ENCODE assay signal across 1 cellular context in the genomic region with DNA sequence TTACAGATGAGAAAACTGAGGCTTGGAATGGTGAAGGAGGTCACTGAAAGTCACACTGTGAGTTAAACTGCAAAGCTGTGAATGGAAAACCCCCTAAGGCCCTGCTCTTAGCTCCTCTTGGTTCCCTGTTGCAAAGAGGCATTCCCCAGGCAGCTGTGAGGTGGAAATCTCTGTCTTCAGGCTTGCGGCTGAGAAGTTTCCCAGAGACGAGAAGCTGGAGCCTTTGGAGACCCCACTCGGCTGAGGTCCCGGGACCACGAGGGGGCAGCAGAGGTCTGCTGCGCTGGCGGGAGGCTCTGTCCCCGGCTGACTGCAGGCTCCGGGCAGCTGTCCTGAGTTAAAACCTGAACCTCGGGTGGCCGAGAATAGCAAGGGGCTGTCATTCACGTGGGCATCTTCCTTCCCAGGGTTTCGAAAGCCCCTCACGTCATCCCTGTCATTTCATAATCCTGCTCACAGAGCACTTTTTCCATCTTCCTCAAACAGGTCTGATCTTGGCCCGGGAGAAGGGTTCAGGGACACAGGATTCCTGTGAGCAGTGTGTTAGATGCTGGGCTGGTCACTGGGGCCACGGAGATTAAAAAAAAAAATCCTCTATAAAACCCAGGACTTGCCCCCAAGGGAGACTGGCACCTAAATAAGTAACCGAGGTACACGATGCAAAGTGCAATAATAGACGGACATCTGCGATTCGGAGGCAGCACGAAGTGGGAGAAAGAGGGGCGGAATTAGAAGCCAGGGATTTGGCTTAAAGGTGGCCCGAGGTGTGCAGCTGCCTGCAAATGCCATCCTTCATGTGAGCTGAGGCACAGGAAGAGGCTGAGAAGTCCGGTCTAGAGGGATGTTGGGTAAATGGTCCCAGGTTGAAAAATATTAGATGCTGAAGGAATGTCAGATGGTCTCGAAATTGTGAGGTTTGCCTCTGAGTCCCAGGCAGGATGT.
A peak's percentile ranks its signal among the peaks of the same experiment; 100 is the strongest.
TF ChIP-seq lines count a peak whose summit lies in the region.

No MANE protein-coding gene starts in this region.

TF ChIP-seq in HepG2, 621 proteins besides CTCF, POLR2A, EP300 and RAD21 (continued from another document and continues in another):
- TF ChIP-seq IRF2 (CRISPR knock-in tag; IDR thresholded peaks at IDR 0.05), result 0 out of 2 replicates have a peak, but pooled peaks have one; percentile 19
- no peak for TF ChIP-seq POLR2AphosphoS5 (IDR thresholded peaks at IDR 0.05; ENCODE audit: low read depth, low read length)
- TF ChIP-seq, protein P1, sequence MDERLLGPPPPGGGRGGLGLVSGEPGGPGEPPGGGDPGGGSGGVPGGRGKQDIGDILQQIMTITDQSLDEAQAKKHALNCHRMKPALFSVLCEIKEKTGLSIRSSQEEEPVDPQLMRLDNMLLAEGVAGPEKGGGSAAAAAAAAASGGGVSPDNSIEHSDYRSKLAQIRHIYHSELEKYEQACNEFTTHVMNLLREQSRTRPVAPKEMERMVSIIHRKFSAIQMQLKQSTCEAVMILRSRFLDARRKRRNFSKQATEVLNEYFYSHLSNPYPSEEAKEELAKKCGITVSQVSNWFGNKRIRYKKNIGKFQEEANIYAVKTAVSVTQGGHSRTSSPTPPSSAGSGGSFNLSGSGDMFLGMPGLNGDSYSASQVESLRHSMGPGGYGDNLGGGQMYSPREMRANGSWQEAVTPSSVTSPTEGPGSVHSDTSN (CRISPR knock-in tag; IDR thresholded peaks at IDR 0.05), result no peak
- TF ChIP-seq, protein P2, sequence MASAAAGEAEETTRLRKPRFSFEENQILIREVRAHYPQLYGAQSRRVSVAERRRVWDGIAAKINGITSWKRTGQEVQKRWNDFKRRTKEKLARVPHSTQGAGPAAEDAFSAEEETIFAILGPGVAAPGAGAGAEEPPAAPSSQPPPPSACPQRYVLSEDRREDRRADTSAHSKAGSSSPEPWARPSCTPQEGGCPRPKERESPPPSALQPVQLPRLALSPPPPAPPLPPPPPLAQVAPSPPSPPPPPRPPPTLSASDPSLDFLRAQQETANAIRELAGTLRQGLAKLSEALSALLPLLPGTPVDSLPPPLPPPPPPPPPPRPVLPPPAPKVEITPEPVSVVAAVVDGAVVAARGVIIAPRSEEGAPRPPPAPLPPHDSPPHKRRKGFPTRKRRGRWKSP (CRISPR knock-in tag; IDR thresholded peaks at IDR 0.05), result no peak
- TF ChIP-seq RFXAP (CRISPR knock-in tag; IDR thresholded peaks at IDR 0.05; ENCODE audit: borderline replicate concordance), result peak; percentile 33; the same call in 1 of the 2 replicates
- TF ChIP-seq ZNF75D (CRISPR knock-in tag; IDR thresholded peaks at IDR 0.05; ENCODE audit: borderline replicate concordance), result no peak
- no peak for TF ChIP-seq LCORL (IDR thresholded peaks at IDR 0.05)
- peak; percentile 17; the same call in 1 of the 2 replicates for TF ChIP-seq LCORL (CRISPR knock-in tag; IDR thresholded peaks at IDR 0.05)
- TF ChIP-seq BORCS8-MEF2B (CRISPR knock-in tag; IDR thresholded peaks at IDR 0.05), result 0 out of 2 replicates have a peak, but pooled peaks have one; percentile 30
- TF ChIP-seq HOXA5 (CRISPR knock-in tag; IDR thresholded peaks at IDR 0.05), result peak; percentile 64; the same call in 1 of the 2 replicates
- TF ChIP-seq ATF7 (IDR thresholded peaks at IDR 0.05), result no peak
- no peak for TF ChIP-seq ATF7 (CRISPR knock-in tag; IDR thresholded peaks at IDR 0.05)
- TF ChIP-seq, protein P3, sequence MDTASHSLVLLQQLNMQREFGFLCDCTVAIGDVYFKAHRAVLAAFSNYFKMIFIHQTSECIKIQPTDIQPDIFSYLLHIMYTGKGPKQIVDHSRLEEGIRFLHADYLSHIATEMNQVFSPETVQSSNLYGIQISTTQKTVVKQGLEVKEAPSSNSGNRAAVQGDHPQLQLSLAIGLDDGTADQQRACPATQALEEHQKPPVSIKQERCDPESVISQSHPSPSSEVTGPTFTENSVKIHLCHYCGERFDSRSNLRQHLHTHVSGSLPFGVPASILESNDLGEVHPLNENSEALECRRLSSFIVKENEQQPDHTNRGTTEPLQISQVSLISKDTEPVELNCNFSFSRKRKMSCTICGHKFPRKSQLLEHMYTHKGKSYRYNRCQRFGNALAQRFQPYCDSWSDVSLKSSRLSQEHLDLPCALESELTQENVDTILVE (CRISPR knock-in tag; IDR thresholded peaks at IDR 0.05), result 0 out of 2 replicates have a peak, but pooled peaks have one; percentile 43
- no peak for TF ChIP-seq ARNTL (CRISPR knock-in tag; IDR thresholded peaks at IDR 0.05)
- TF ChIP-seq, protein P4, sequence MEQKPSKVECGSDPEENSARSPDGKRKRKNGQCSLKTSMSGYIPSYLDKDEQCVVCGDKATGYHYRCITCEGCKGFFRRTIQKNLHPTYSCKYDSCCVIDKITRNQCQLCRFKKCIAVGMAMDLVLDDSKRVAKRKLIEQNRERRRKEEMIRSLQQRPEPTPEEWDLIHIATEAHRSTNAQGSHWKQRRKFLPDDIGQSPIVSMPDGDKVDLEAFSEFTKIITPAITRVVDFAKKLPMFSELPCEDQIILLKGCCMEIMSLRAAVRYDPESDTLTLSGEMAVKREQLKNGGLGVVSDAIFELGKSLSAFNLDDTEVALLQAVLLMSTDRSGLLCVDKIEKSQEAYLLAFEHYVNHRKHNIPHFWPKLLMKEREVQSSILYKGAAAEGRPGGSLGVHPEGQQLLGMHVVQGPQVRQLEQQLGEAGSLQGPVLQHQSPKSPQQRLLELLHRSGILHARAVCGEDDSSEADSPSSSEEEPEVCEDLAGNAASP (CRISPR knock-in tag; IDR thresholded peaks at IDR 0.05; ENCODE audit: borderline replicate concordance), result peak; percentile 60; the same call in 1 of the 2 replicates
- TF ChIP-seq, protein P5, sequence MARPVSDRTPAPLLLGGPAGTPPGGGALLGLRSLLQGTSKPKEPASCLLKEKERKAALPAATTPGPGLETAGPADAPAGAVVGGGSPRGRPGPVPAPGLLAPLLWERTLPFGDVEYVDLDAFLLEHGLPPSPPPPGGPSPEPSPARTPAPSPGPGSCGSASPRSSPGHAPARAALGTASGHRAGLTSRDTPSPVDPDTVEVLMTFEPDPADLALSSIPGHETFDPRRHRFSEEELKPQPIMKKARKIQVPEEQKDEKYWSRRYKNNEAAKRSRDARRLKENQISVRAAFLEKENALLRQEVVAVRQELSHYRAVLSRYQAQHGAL (CRISPR knock-in tag; IDR thresholded peaks at IDR 0.05; ENCODE audit: not compliant biosample characterization), result no peak
- peak; percentile 22; the same call in 1 of the 2 replicates for TF ChIP-seq ZNF501 (CRISPR knock-in tag; IDR thresholded peaks at IDR 0.05)
- TF ChIP-seq ZMYM3 (CRISPR knock-in tag; IDR thresholded peaks at IDR 0.05), result no peak
- no peak for TF ChIP-seq ZFX (CRISPR knock-in tag; IDR thresholded peaks at IDR 0.05; ENCODE audit: low read depth)
- TF ChIP-seq SALL1 (CRISPR knock-in tag; IDR thresholded peaks at IDR 0.05), result peak; percentile 51; the same call in 1 of the 2 replicates
- TF ChIP-seq ARID2 (CRISPR knock-in tag; IDR thresholded peaks at IDR 0.05; ENCODE audit: borderline replicate concordance), result no peak
- TF ChIP-seq KMT2B (CRISPR knock-in tag; IDR thresholded peaks at IDR 0.05), result no peak
- TF ChIP-seq ZNF44 (CRISPR knock-in tag; IDR thresholded peaks at IDR 0.05), result no peak
- TF ChIP-seq ZNF230 (CRISPR knock-in tag; IDR thresholded peaks at IDR 0.05), result no peak
- TF ChIP-seq CENPX (CRISPR knock-in tag; IDR thresholded peaks at IDR 0.05), result no peak
- TF ChIP-seq ARNT (IDR thresholded peaks at IDR 0.05), result no peak
- TF ChIP-seq PCBP2 (optimal IDR thresholded peaks at IDR 0.05; ENCODE audit: low read depth, low read length, poor library complexity, severe bottlenecking), result no peak
- no peak for TF ChIP-seq POLR2G (IDR thresholded peaks at IDR 0.05; ENCODE audit: low read depth, low read length)
- TF ChIP-seq NRL (CRISPR knock-in tag; IDR thresholded peaks at IDR 0.05; ENCODE audit: borderline replicate concordance), result peak; percentile 62; the same call in 1 of the 2 replicates
- TF ChIP-seq RXRB (CRISPR knock-in tag; IDR thresholded peaks at IDR 0.05; ENCODE audit: borderline replicate concordance), result peak; percentile 30; the same call in 1 of the 2 replicates
- peak; percentile 26; the same call in 1 of the 2 replicates for TF ChIP-seq GABPB1 (CRISPR knock-in tag; IDR thresholded peaks at IDR 0.05)
- TF ChIP-seq KDM2A (CRISPR knock-in tag; IDR thresholded peaks at IDR 0.05; ENCODE audit: borderline replicate concordance, low read depth), result peak; percentile 69; the same call in 1 of the 2 replicates
- TF ChIP-seq, protein P6, sequence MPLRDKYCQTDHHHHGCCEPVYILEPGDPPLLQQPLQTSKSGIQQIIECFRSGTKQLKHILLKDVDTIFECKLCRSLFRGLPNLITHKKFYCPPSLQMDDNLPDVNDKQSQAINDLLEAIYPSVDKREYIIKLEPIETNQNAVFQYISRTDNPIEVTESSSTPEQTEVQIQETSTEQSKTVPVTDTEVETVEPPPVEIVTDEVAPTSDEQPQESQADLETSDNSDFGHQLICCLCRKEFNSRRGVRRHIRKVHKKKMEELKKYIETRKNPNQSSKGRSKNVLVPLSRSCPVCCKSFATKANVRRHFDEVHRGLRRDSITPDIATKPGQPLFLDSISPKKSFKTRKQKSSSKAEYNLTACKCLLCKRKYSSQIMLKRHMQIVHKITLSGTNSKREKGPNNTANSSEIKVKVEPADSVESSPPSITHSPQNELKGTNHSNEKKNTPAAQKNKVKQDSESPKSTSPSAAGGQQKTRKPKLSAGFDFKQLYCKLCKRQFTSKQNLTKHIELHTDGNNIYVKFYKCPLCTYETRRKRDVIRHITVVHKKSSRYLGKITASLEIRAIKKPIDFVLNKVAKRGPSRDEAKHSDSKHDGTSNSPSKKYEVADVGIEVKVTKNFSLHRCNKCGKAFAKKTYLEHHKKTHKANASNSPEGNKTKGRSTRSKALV (CRISPR knock-in tag; IDR thresholded peaks at IDR 0.05), result peak; percentile 29; the same call in 1 of the 2 replicates
- TF ChIP-seq, protein P7, sequence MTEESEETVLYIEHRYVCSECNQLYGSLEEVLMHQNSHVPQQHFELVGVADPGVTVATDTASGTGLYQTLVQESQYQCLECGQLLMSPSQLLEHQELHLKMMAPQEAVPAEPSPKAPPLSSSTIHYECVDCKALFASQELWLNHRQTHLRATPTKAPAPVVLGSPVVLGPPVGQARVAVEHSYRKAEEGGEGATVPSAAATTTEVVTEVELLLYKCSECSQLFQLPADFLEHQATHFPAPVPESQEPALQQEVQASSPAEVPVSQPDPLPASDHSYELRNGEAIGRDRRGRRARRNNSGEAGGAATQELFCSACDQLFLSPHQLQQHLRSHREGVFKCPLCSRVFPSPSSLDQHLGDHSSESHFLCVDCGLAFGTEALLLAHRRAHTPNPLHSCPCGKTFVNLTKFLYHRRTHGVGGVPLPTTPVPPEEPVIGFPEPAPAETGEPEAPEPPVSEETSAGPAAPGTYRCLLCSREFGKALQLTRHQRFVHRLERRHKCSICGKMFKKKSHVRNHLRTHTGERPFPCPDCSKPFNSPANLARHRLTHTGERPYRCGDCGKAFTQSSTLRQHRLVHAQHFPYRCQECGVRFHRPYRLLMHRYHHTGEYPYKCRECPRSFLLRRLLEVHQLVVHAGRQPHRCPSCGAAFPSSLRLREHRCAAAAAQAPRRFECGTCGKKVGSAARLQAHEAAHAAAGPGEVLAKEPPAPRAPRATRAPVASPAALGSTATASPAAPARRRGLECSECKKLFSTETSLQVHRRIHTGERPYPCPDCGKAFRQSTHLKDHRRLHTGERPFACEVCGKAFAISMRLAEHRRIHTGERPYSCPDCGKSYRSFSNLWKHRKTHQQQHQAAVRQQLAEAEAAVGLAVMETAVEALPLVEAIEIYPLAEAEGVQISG (CRISPR knock-in tag; IDR thresholded peaks at IDR 0.05), result 0 out of 2 replicates have a peak, but pooled peaks have one; percentile 38
- no peak for TF ChIP-seq TCF7 (IDR thresholded peaks at IDR 0.05; ENCODE audit: low read depth)
- TF ChIP-seq TAF1 (CRISPR knock-in tag; IDR thresholded peaks at IDR 0.05), result no peak
- TF ChIP-seq, protein P8, sequence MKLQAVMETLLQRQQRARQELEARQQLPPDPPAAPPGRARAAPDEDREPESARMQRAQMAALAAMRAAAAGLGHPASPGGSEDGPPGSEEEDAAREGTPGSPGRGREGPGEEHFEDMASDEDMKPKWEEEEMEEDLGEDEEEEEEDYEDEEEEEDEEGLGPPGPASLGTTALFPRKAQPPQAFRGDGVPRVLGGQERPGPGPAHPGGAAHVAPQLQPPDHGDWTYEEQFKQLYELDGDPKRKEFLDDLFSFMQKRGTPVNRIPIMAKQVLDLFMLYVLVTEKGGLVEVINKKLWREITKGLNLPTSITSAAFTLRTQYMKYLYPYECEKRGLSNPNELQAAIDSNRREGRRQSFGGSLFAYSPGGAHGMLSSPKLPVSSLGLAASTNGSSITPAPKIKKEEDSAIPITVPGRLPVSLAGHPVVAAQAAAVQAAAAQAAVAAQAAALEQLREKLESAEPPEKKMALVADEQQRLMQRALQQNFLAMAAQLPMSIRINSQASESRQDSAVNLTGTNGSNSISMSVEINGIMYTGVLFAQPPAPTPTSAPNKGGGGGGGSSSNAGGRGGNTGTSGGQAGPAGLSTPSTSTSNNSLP (IDR thresholded peaks at IDR 0.05; ENCODE audit: low read depth, low read length), result no peak
- no peak for TF ChIP-seq JUNB (CRISPR knock-in tag; IDR thresholded peaks at IDR 0.05; ENCODE audit: borderline replicate concordance)
- TF ChIP-seq RXRA (CRISPR knock-in tag; IDR thresholded peaks at IDR 0.05), result peak; percentile 61; the same call in 1 of the 2 replicates
- TF ChIP-seq ZNF605 (CRISPR knock-in tag; IDR thresholded peaks at IDR 0.05), result no peak
- no peak for TF ChIP-seq ZNF777 (CRISPR knock-in tag; IDR thresholded peaks at IDR 0.05)
- TF ChIP-seq JUND (CRISPR knock-in tag; IDR thresholded peaks at IDR 0.05), result no peak
- TF ChIP-seq ZNF766 (CRISPR knock-in tag; IDR thresholded peaks at IDR 0.05; ENCODE audit: borderline replicate concordance), result no peak
- no peak for TF ChIP-seq ZFP36L1 (CRISPR knock-in tag; IDR thresholded peaks at IDR 0.05)
- no peak for TF ChIP-seq SP140L (CRISPR knock-in tag; IDR thresholded peaks at IDR 0.05; ENCODE audit: borderline replicate concordance)
- TF ChIP-seq FOXC1 (CRISPR knock-in tag; IDR thresholded peaks at IDR 0.05; ENCODE audit: borderline replicate concordance), result 0 out of 2 replicates have a peak, but pooled peaks have one; percentile 44
- 0 out of 2 replicates have a peak, but pooled peaks have one; percentile 39 for TF ChIP-seq BHLHE40 (IDR thresholded peaks at IDR 0.05; ENCODE audit: low read length)
- TF ChIP-seq ZSCAN9 (CRISPR knock-in tag; IDR thresholded peaks at IDR 0.05; ENCODE audit: borderline replicate concordance), result 0 out of 2 replicates have a peak, but pooled peaks have one; percentile 46
- TF ChIP-seq, protein P9, sequence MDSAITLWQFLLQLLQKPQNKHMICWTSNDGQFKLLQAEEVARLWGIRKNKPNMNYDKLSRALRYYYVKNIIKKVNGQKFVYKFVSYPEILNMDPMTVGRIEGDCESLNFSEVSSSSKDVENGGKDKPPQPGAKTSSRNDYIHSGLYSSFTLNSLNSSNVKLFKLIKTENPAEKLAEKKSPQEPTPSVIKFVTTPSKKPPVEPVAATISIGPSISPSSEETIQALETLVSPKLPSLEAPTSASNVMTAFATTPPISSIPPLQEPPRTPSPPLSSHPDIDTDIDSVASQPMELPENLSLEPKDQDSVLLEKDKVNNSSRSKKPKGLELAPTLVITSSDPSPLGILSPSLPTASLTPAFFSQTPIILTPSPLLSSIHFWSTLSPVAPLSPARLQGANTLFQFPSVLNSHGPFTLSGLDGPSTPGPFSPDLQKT (CRISPR knock-in tag; IDR thresholded peaks at IDR 0.05; ENCODE audit: borderline replicate concordance), result no peak
- no peak for TF ChIP-seq SMAD9 (CRISPR knock-in tag; IDR thresholded peaks at IDR 0.05)
- 0 out of 2 replicates have a peak, but pooled peaks have one; percentile 24 for TF ChIP-seq THAP11 (CRISPR knock-in tag; IDR thresholded peaks at IDR 0.05)
